ENCODE assay signal across 9 cellular contexts in the genomic region with DNA sequence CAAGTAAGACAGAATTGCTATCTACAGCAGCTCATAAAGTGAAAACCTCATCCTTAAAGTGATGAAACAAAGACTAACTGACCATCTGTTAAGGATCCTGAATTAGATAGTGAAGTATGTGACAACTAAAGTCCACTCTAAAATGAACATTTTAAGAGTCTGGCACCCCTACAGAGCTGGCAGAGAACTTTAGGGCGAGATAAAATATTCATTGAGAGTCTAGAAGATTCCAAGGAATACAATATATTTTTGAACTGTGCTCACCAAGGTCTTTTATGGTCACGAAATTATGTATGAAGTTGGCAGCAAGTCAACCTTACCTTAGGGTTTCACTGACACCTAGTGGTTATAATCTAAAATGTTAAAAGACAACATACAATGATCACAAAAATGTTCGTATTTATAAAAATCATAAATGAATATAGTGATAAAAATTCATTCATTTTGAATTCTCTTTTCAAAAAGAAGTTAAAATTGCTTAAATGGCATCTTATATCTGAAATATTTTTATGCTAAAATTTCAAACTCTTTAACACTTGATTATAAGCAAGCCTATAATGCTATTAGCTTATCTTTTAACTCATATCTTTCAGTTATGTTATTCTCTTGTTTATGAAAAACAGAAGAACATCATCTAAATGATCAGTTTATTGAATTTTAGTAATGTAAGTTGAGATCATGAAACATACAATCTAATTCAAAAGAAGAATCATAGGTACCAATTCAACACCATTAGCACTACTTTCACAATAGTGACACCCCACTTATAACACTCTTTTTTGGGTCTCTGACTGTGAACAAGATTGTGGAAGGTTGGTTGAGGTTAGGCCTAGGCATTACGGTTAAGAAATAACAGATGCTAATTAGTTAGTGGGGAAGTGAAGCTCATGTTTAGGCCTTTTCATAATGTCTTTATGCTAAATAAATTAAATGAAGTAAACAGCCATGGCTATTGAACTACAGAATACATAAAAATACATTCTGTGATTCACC. TPM values are rescaled to one million over a fixed set of nuclear protein-coding genes. Genes with fewer than 3 reads are reported as not detected.
DNase-seq lines count a peak whose midpoint lies in the region; ATAC-seq and TF ChIP-seq lines count a peak whose summit lies in the region.
"Had no signal": no experiment of that assay in that cellular context is flagged by ENCODE, and none has a peak within 500 bp of the region (broad histone marks: within the 10 kb centered on the region; RNA-seq: fewer than 3 reads in every experiment).

No MANE protein-coding gene starts in this region.

- H2BK5ac ChIP-seq in IMR-90 (ENCODE audit: low read depth, low read length, poor library complexity, severe bottlenecking) (no peak overlapping the region), mesendoderm (ENCODE audit: low read length) (no peak overlapping the region)

- peaks cover 30% of the 10 kb centered on the region for H3K36me3 Mint-ChIP-seq in endodermal cell (ENCODE audit: low read depth)

- H2AK5ac ChIP-seq in IMR-90 (ENCODE audit: low read depth, low read length) (no peak overlapping the region), mesendoderm (ENCODE audit: low read length) (no peak overlapping the region)

- no peaks in the 10 kb centered on the region for H3K9me1 ChIP-seq in IMR-90 (ENCODE audit: insufficient read depth, low read length)

- H2BK15ac ChIP-seq in IMR-90 (ENCODE audit: low read depth, low read length) (no peak overlapping the region), mesendoderm (replicated peaks; ENCODE audit: low read depth) (no peak overlapping the region)

- H3K56ac ChIP-seq in IMR-90 (ENCODE audit: extremely low read depth, insufficient read depth, low read length) (no peak overlapping the region), mesendoderm (ENCODE audit: low read length) (no peak overlapping the region)

- in situ Hi-C loops in IMR-90 (cut with MboI; ENCODE audit: low sequenced_read_pairs) (loop anchor here (5.0 kb wide), 2 partner anchors 175 to 265 kb away; no protein-coding TSS in a partner anchor), Panc1 (cut with HindIII; ENCODE audit: low pct_unique_long_range_greater_than_20kb, low sequenced_read_pairs) (no loop called here)

- POLR2A ChIA-PET in IMR-90 (lab: Charles Lee; ENCODE audit: unreplicated experiment) = no interaction called here
- POLR2A ChIA-PET in Panc1 (lab: Charles Lee) = no interaction called here

- H3K4me3 Mint-ChIP-seq in endodermal cell = no peak overlapping the region

- H3K79me1 ChIP-seq in IMR-90 (ENCODE audit: low read depth in 1 of 2, low read length in 2 of 2) = no peaks in the 10 kb centered on the region
- H3K79me1 ChIP-seq in mesendoderm (ENCODE audit: low read length) = no peaks in the 10 kb centered on the region

- TF ChIP-seq RAD21 in IMR-90 (IDR thresholded peaks at IDR 0.05; ENCODE audit: low read length) = peak; percentile 88

- H2AFZ ChIP-seq in IMR-90 (replicated peaks; ENCODE audit: low read length, poor library complexity) = no peak overlapping the region

- H4K8ac ChIP-seq in IMR-90 (ENCODE audit: low read depth in 2 of 2, low read length in 2 of 2) (no peak overlapping the region), mesendoderm (ENCODE audit: low read depth, low read length) (no peak overlapping the region)

- H3K4me3 ChIP-seq in IMR-90 (ENCODE audit: insufficient read depth, low read depth, low read length) = no peak overlapping the region
- H3K4me3 ChIP-seq in Panc1 (ENCODE audit: low read depth in 2 of 2, low read length in 2 of 2) = no peak overlapping the region
- no peak overlapping the region for H3K4me3 ChIP-seq in endodermal cell (ENCODE audit: low read length)
- H3K4me3 ChIP-seq in mesendoderm (ENCODE audit: low read length) = no peak overlapping the region
- H3K4me3 ChIP-seq in MG63 = no peak overlapping the region
- H3K4me3 ChIP-seq: SJSA1 had no signal

- H3K18ac ChIP-seq in IMR-90 (ENCODE audit: low read depth, low read length) = no peak overlapping the region
- H3K18ac ChIP-seq in mesendoderm (ENCODE audit: low read length) = no peak overlapping the region

- H2BK120ac ChIP-seq in IMR-90 (ENCODE audit: low read depth, low read length) = no peak overlapping the region
- H2BK120ac ChIP-seq in mesendoderm (ENCODE audit: low read depth, low read length) = no peak overlapping the region

- H3K23ac ChIP-seq in IMR-90 (ENCODE audit: low read depth, low read length) (no peak overlapping the region), mesendoderm (ENCODE audit: low read length) (no peak overlapping the region)

- no CpG with 5 or more reads among the region's 4 CpGs for WGBS in IMR-90 (ENCODE audit: extremely low coverage in 2 of 2, insufficient read length in 1 of 2), 2 experiments
- 31% methylated on average over 3 of the region's 4 CpGs; no CpG with 5 or more reads in 1 of the 2 experiments for WGBS in endodermal cell (ENCODE audit: insufficient coverage in 1 of 2, insufficient read length in 1 of 2), 2 experiments
- WGBS in mesendoderm (ENCODE audit: extremely low coverage, insufficient coverage, low lambda C conversion rate) = no CpG with 5 or more reads among the region's 4 CpGs

- no peaks in the 10 kb centered on the region for H3K27me3 ChIP-seq in IMR-90 (ENCODE audit: control insufficient read depth, insufficient read depth, low read length)
- no peaks in the 10 kb centered on the region for H3K27me3 ChIP-seq in Panc1 (ENCODE audit: control insufficient read depth, insufficient read depth, low read length)
- no peaks in the 10 kb centered on the region for H3K27me3 ChIP-seq in endodermal cell (ENCODE audit: control insufficient read depth, insufficient read depth, low read length, poor library complexity, severe bottlenecking)
- no peaks in the 10 kb centered on the region for H3K27me3 ChIP-seq in mesendoderm (ENCODE audit: insufficient read depth, low read length, poor library complexity)
- no peaks in the 10 kb centered on the region for H3K27me3 ChIP-seq in MG63
- H3K27me3 ChIP-seq: SJSA1 had no signal

- dilution Hi-C loops in IMR-90 (cut with HindIII; ENCODE audit: low sequenced_read_pairs, unreplicated experiment) = no loop called here

- no peak overlapping the region for H4K91ac ChIP-seq in IMR-90 (ENCODE audit: insufficient read depth, low read depth, low read length)

- H3K27ac ChIP-seq in IMR-90 (ENCODE audit: insufficient read depth, low read length) (no peak overlapping the region), Panc1 (ENCODE audit: low read length) (no peak overlapping the region), endodermal cell (ENCODE audit: low read depth, low read length) (no peak overlapping the region), mesendoderm (ENCODE audit: low read depth, low read length) (no peak overlapping the region)
- H3K27ac ChIP-seq: SJSA1 had no signal

- no peak overlapping the region for H3K14ac ChIP-seq in IMR-90 (replicated peaks; ENCODE audit: low read depth, low read length)

- CTCF ChIA-PET in IMR-90 (lab: Yijun Ruan, JAX) = interaction anchor here (0.6 to 3.9 kb wide), 4 partner anchors 266 to 752 kb away, joined by 4 to 18 read pairs (median 9); no protein-coding TSS in a partner anchor
- CTCF ChIA-PET in Panc1 (lab: Charles Lee) = interaction anchor here (0.6 to 1.0 kb wide), 2 partner anchors 76 to 180 kb away, joined by 3 read pairs; no protein-coding TSS in a partner anchor

- H3K4me1 ChIP-seq in IMR-90 (ENCODE audit: control insufficient read depth, insufficient read depth, low read length) (no peaks in the 10 kb centered on the region), Panc1 (ENCODE audit: control insufficient read depth, insufficient read depth, low read length) (no peaks in the 10 kb centered on the region), endodermal cell (ENCODE audit: control insufficient read depth, insufficient read depth, low read length) (peaks cover 2% of the 10 kb centered on the region), mesendoderm (ENCODE audit: control insufficient read depth, low read depth, low read length) (no peaks in the 10 kb centered on the region)
- H3K4me1 ChIP-seq: SJSA1 had no signal

- H3K27me3 Mint-ChIP-seq in endodermal cell (ENCODE audit: insufficient read depth) = no peaks in the 10 kb centered on the region

- H3K4me1 Mint-ChIP-seq in endodermal cell = peaks cover 3% of the 10 kb centered on the region

- peak; percentile 63 for ATAC-seq in IMR-90 (ENCODE audit: low read depth)
- peak; percentile 63; the same call in 1 of the 2 replicates for ATAC-seq in Panc1
- no peak for ATAC-seq in HG03354 (IDR thresholded peaks at IDR 0.05; ENCODE audit: poor library complexity, severe bottlenecking, unreplicated experiment)

- H3K4me2 ChIP-seq in IMR-90 (ENCODE audit: low read depth, low read length) (no peak overlapping the region), mesendoderm (ENCODE audit: low read length) (no peak overlapping the region)

- peak; percentile 47; the same call in 1 of the 2 replicates for TF ChIP-seq POLR2A in IMR-90 (IDR thresholded peaks at IDR 0.05; ENCODE audit: low read depth, low read length)

- H3K36me3 ChIP-seq in IMR-90 (ENCODE audit: control insufficient read depth, insufficient read depth, low read length) (peaks cover 1% of the 10 kb centered on the region; the same call in 1 of the 2 replicates), Panc1 (ENCODE audit: control insufficient read depth, insufficient read depth, low read length) (no peaks in the 10 kb centered on the region), endodermal cell (ENCODE audit: control insufficient read depth, insufficient read depth, low read length) (no peaks in the 10 kb centered on the region), mesendoderm (ENCODE audit: control insufficient read depth, insufficient read depth, low read length) (no peaks in the 10 kb centered on the region), MG63 (no peaks in the 10 kb centered on the region)

- H3K4ac ChIP-seq in IMR-90 (ENCODE audit: low read depth, low read length) (no peak overlapping the region), mesendoderm (ENCODE audit: low read depth, low read length) (no peak overlapping the region)

- peaks cover 30% of the 10 kb centered on the region for H3K9me3 Mint-ChIP-seq in endodermal cell

- intact Hi-C loops in IMR-90 (cut with micrococcal nuclease) (loop anchor here (1.0 kb wide), 3 partner anchors 153 to 268 kb away; a partner anchor contains a TSS), Panc1 (cut with micrococcal nuclease; ENCODE audit: unreplicated experiment) (loop anchor here (1.0 to 5.0 kb wide), 3 partner anchors 160 to 268 kb away; no protein-coding TSS in a partner anchor), head of caudate nucleus (cut with DNase I) (loop anchor here (5.0 to 10.0 kb wide), 2 partner anchors 158 to 270 kb away; a partner anchor contains a TSS)

- no peaks in the 10 kb centered on the region for H3K79me2 ChIP-seq in mesendoderm (ENCODE audit: control insufficient read depth, insufficient read depth, low read length)

- H4K20me1 ChIP-seq in IMR-90 (ENCODE audit: insufficient read depth, low read length) = no peaks in the 10 kb centered on the region

- no peak overlapping the region for H2BK20ac ChIP-seq in IMR-90 (ENCODE audit: low read depth, low read length)

- BruUV-seq in IMR-90 (replicated peaks; lab: Mats Ljungman, UMichigan) = no TSS peak
- no TSS peak for BruUV-seq in Panc1 (replicated peaks; lab: Mats Ljungman, UMichigan)

- no peak overlapping the region for H3K27ac Mint-ChIP-seq in endodermal cell

- H4K5ac ChIP-seq in IMR-90 (ENCODE audit: low read depth, low read length) = no peak overlapping the region
- no peak overlapping the region for H4K5ac ChIP-seq in mesendoderm (ENCODE audit: low read length)

- H3K9ac ChIP-seq in IMR-90 (ENCODE audit: low read depth, low read length) (no peak overlapping the region), endodermal cell (ENCODE audit: extremely low read depth, low read length, poor library complexity, severe bottlenecking) (no peak overlapping the region), mesendoderm (ENCODE audit: low read length) (no peak overlapping the region)

- TF ChIP-seq CTCF in IMR-90 (conservative IDR thresholded peaks at IDR 0.05; ENCODE audit: low read depth, low read length) (peak; percentile 71), Panc1 (IDR thresholded peaks at IDR 0.05) (peak; percentile 43; the same call in 1 of the 2 replicates), endodermal cell (conservative IDR thresholded peaks at IDR 0.05) (peak; percentile 89)

- H2AK9ac ChIP-seq in IMR-90 (replicated peaks; ENCODE audit: low read depth, low read length, poor library complexity) = no peak overlapping the region

- DNase-seq in DMS114 treated with DMSO at 0.1 percent for 48 hours (lab: John Stamatoyannopoulos, UW; ENCODE audit: unreplicated experiment) (peak; percentile 15), IMR-90 (peak; percentile 69), Panc1 (ENCODE audit: low read depth, low spot score) (peak; percentile 35), endodermal cell (no peak), mesendoderm (peak; percentile 56), MG63 (no peak), head of caudate nucleus (no peak)

- H3K9me3 ChIP-seq in IMR-90 (ENCODE audit: control insufficient read depth, insufficient read depth, low read length) (no peaks in the 10 kb centered on the region), Panc1 (ENCODE audit: control insufficient read depth, insufficient read depth, low read depth, low read length) (peaks cover 17% of the 10 kb centered on the region), endodermal cell (ENCODE audit: control insufficient read depth, low read length) (peaks cover 30% of the 10 kb centered on the region), MG63 (peaks cover 15% of the 10 kb centered on the region)
- H3K9me3 ChIP-seq: SJSA1 had no signal

RNA-seq across cellular contexts. Expression of a gene that starts 27.5 kb away (rescaled TPM):
- 3.0 and 3.3 TPM in 2 replicates for total RNA-seq in IMR-90 (2012; rRNA removed)
- polyA plus RNA-seq in IMR-90 (2012; rRNA removed) = 1.5 and 1.7 TPM in 2 replicates
- polyA plus RNA-seq in IMR-90 (2012; cell fraction: cytosol; rRNA removed) = 1.0 TPM in 2 replicates
- polyA plus RNA-seq in IMR-90 (2012; cell fraction: nucleus; rRNA removed; ENCODE audit: low replicate concordance) = 1.1 and 2.2 TPM in 2 replicates
- total RNA-seq in Panc1 (2021; ENCODE audit: unreplicated experiment) = 8.1 TPM
- 8.2 TPM for polyA plus RNA-seq in Panc1 (2012; ENCODE audit: insufficient read length)
- total RNA-seq in endodermal cell = 10 to 100 TPM in 1 of 2 donors, 1 to 10 TPM in 1; 7.4 to 10.3 TPM
- 5.0 TPM for polyA plus RNA-seq in endodermal cell (2013, experiment 1 of 2)
- 4.5 TPM for polyA plus RNA-seq in endodermal cell (2013, experiment 2 of 2)
- polyA plus RNA-seq in mesendoderm (2013, experiment 1 of 2) = 1.3 TPM
- polyA plus RNA-seq in mesendoderm (2013, experiment 2 of 2) = 1.2 TPM
- 1.5 and 1.7 TPM in 2 replicates for total RNA-seq in MG63 (2014; rRNA removed; shearing (Covaris generic); ENCODE audit: low replicate concordance)

Comparison
In these comparisons a context has a peak if more than half of its experiments do, and no peak if none do; other contexts are left out.
1. DNase-seq: peak in DMS114 treated with DMSO at 0.1 percent for 48 hours (single experiment), IMR-90 (single experiment), Panc1 (single experiment) and mesendoderm (single experiment); none in endodermal cell (single experiment), MG63 (single experiment) and head of caudate nucleus (0 of 42).
2. Peak in every context shown above with its lines, with median percentiles within 50 percentile points of each other: CTCF ChIP-seq.